ENCODE assay signal across 8 cellular contexts in the genomic region with DNA sequence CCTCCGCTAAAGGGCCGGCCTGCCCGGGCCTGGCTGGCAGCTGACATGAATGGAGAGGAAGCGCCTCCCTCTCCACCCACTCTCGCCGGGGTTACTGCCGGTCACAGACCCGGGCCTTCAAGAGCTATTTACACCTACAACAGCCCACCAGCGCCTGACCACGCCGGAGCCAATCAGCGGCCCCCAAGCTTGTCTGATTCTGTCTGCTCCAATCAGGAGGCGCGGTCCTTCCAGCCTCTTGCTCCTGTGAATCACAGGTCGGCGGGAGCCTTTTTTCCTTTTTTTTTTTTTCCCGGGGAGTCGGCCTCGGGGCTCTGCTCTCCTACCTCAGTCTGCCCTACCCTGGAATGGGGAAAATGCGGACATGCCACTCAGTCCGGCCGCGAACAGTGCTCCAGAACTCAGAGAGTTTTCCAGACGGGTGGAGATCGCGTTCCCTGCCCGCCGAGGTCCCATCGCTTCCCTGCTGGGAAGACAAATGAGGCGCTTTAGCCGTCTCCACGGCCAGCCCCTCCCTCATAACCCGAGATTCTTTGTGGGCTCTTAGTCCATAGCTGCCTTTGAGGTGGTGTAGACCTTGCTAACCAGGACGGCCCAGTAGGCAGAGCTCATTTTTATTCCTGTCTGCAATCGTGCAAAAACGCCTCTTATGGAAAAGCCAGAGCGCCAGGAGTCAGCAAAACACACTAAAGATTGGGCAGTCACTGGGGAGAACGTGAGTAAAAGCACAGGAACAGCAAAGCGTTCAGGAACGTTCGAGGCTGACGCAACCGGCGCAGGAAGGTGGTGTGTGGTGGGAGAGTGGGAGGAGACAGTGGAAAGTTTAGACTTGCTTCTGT. TPM values are rescaled to one million over a fixed set of nuclear protein-coding genes. Genes with fewer than 3 reads are reported as not detected.
DNase-seq lines count a peak whose midpoint lies in the region; TF ChIP-seq lines count a peak whose summit lies in the region.

No MANE protein-coding gene starts in this region.

- H3K9ac ChIP-seq in MM.1S (ENCODE audit: low read length) (peak overlapping the region; percentile 96), neural progenitor cell (peak overlapping the region; percentile 77), stomach smooth muscle (ENCODE audit: low read length in 2 of 2) (peak overlapping the region; percentile 89 to 96)

- H3K36me3 Mint-ChIP-seq in neural progenitor cell = peaks cover 7% of the 10 kb centered on the region

- H4K20me1 ChIP-seq in MM.1S (ENCODE audit: insufficient read depth, low read length) = no peaks in the 10 kb centered on the region
- no peaks in the 10 kb centered on the region for H4K20me1 ChIP-seq in neural progenitor cell (ENCODE audit: low read depth)

- H3K4me2 ChIP-seq in MM.1S (ENCODE audit: low read depth, low read length) = peak overlapping the region; percentile 90
- peak overlapping the region; percentile 86 for H3K4me2 ChIP-seq in neural progenitor cell

- peaks cover 19% of the 10 kb centered on the region for H3K79me2 ChIP-seq in MM.1S (ENCODE audit: low read length)
- peaks cover 30% of the 10 kb centered on the region for H3K79me2 ChIP-seq in neural progenitor cell (ENCODE audit: low read depth)

- H3K27ac ChIP-seq in MM.1S (ENCODE audit: low read length) (peak overlapping the region; percentile 93), neural progenitor cell (peak overlapping the region; percentile 99), stomach smooth muscle (ENCODE audit: low read length) (peak overlapping the region; percentile 92)

- H3F3A ChIP-seq in MM.1S (ENCODE audit: insufficient read depth, low read length) (peaks cover 24% of the 10 kb centered on the region), neural progenitor cell (ENCODE audit: low read depth) (peaks cover 53% of the 10 kb centered on the region)

- peaks cover 36% of the 10 kb centered on the region for H3K4me1 Mint-ChIP-seq in neural progenitor cell

- no peak overlapping the region for H3K27ac Mint-ChIP-seq in neural progenitor cell

- H3K9me3 Mint-ChIP-seq in neural progenitor cell = no peaks in the 10 kb centered on the region

- DNase-seq in GDM1 (lab: John Stamatoyannopoulos, UW) (peak; percentile 91), HCEC 1CT (peak; percentile 100), MM.1S (peak; percentile 90), SHP77 (lab: John Stamatoyannopoulos, UW) (peak; percentile 98), activated gamma-delta T cell treated with Interleukin-2 at 50 U/mL for 16 hours (peak; percentile 78), foreskin melanocyte (peak; percentile 99), neural progenitor cell (ENCODE audit: low spot score) (peak; percentile 98)

- no peaks in the 10 kb centered on the region for H3K27me3 ChIP-seq in MM.1S (replicated peaks; ENCODE audit: insufficient read depth, low read length)
- H3K27me3 ChIP-seq in neural progenitor cell = no peaks in the 10 kb centered on the region
- H3K27me3 ChIP-seq in stomach smooth muscle (ENCODE audit: control insufficient read depth in 1 of 2, insufficient read depth in 2 of 2, low read length in 2 of 2) = no peaks in the 10 kb centered on the region

- no peaks in the 10 kb centered on the region for H3K36me3 ChIP-seq in MM.1S (replicated peaks; ENCODE audit: insufficient read depth, low read length)
- no peaks in the 10 kb centered on the region for H3K36me3 ChIP-seq in neural progenitor cell
- H3K36me3 ChIP-seq in stomach smooth muscle (ENCODE audit: control insufficient read depth in 2 of 2, insufficient read depth in 2 of 2, low read length in 2 of 2) = no peaks in the 10 kb centered on the region

- H3K9me2 ChIP-seq in MM.1S (replicated peaks; ENCODE audit: insufficient read depth, low read length) = no peaks in the 10 kb centered on the region

- H3K4me1 ChIP-seq in MM.1S (ENCODE audit: low read length) (peaks cover 36% of the 10 kb centered on the region), neural progenitor cell (peaks cover 31% of the 10 kb centered on the region), stomach smooth muscle (ENCODE audit: control insufficient read depth, insufficient read depth, low read length) (peaks cover 20% of the 10 kb centered on the region)

- peak overlapping the region; percentile 79 for H3K4me3 ChIP-seq in MM.1S (ENCODE audit: low read length)
- peak overlapping the region; percentile 65 for H3K4me3 ChIP-seq in neural progenitor cell
- peak overlapping the region; percentile 86 to 92 for H3K4me3 ChIP-seq in stomach smooth muscle (ENCODE audit: low read length in 2 of 2)

- no peak for TF ChIP-seq CTCF in MM.1S (IDR thresholded peaks at IDR 0.05; ENCODE audit: low read length)
- no peak for TF ChIP-seq CTCF in neural progenitor cell (IDR thresholded peaks at IDR 0.05)

- no peak overlapping the region for H3K4me3 Mint-ChIP-seq in neural progenitor cell

- H3K27me3 Mint-ChIP-seq in neural progenitor cell (ENCODE audit: insufficient read depth, low read depth) = peaks cover 3% of the 10 kb centered on the region

- no peaks in the 10 kb centered on the region for H3K9me3 ChIP-seq in MM.1S (replicated peaks; ENCODE audit: insufficient read depth, low read length)
- H3K9me3 ChIP-seq in neural progenitor cell (ENCODE audit: low read depth) = no peaks in the 10 kb centered on the region
- no peaks in the 10 kb centered on the region for H3K9me3 ChIP-seq in stomach smooth muscle (ENCODE audit: control insufficient read depth in 2 of 2, low read length in 2 of 2)

- peak overlapping the region; percentile 39 for H2AFZ ChIP-seq in MM.1S (ENCODE audit: low read length)
- peak overlapping the region; percentile 34 for H2AFZ ChIP-seq in neural progenitor cell (replicated peaks)

RNA-seq across cellular contexts. Expression of gene SCD, which starts 26.5 kb away (rescaled TPM):
- 448 and 468 TPM in 2 replicates for total RNA-seq in neural progenitor cell (ENCODE audit: low replicate concordance)

RNA-seq across cellular contexts. Expression of gene PKD2L1, which starts 43.5 kb away (rescaled TPM):
- not detected in 2 replicates for total RNA-seq in neural progenitor cell (ENCODE audit: low replicate concordance)

Comparison
In these comparisons a context has a peak if more than half of its experiments do, and no peak if none do; other contexts are left out.
1. Peak in every context shown above with its lines: DNase-seq, H3K4me3 ChIP-seq and H3K27ac ChIP-seq.